8 cellular contexts compared by ENCODE assay signal in genomic region chr16:89217388-89218191, GRCh38. TPM values are rescaled to one million over a fixed set of nuclear protein-coding genes. Genes with fewer than 3 reads are reported as not detected.
DNase-seq lines count a peak whose midpoint lies in the region; ATAC-seq and TF ChIP-seq lines count a peak whose summit lies in the region.

Gene ZNF778 (plus strand): TSS chr16:89217703. CDS start chr16:89221128, 3,425 bp downstream.

- H3K36me3 ChIP-seq in PC-9 (ENCODE audit: low read depth): no peaks in the 10 kb centered on the region; the same call in 1 of the 2 replicates
- peaks cover 9 to 25% (median 22%) of the 10 kb centered on the region in 4 donors for H3K36me3 ChIP-seq in esophagus muscularis mucosa

- intact Hi-C loops in PC-9 (cut with micrococcal nuclease; ENCODE audit: unreplicated experiment): loop anchor here (2.0 to 5.0 kb wide), 2 partner anchors 290 to 647 kb away; partner anchors contain the start of gene ZC3H18
- intact Hi-C loops in esophagus muscularis mucosa (cut with DNase I): no loop called here

- H4K20me1 ChIP-seq in PC-9 (ENCODE audit: insufficient read depth): no peaks in the 10 kb centered on the region

- no peak for TF ChIP-seq CTCF in HL-60 (IDR thresholded peaks at IDR 0.05; ENCODE audit: insufficient read depth, low read length)
- no peak for TF ChIP-seq CTCF in PC-9 (conservative IDR thresholded peaks at IDR 0.05)
- peak in 2 of 3 experiments; percentile 6 to 12 for TF ChIP-seq CTCF in esophagus muscularis mucosa (IDR thresholded peaks at IDR 0.05)

- ATAC-seq in GM19438 (IDR thresholded peaks at IDR 0.05; ENCODE audit: low read depth, unreplicated experiment): peak; percentile 82

- no TSS peak for BruUV-seq in PC-9 (replicated peaks; lab: Mats Ljungman, UMichigan)

- H3K4me1 ChIP-seq in PC-9 (replicated peaks; ENCODE audit: insufficient read depth) (0 out of 2 replicates have a peak, but pooled peaks cover 5% of the 10 kb centered on the region), esophagus muscularis mucosa (peaks cover 20 to 45% (median 36%) of the 10 kb centered on the region in 4 donors)

- 0% methylated on average over 36 of the region's 91 CpGs for WGBS in esophagus muscularis mucosa

- H2AFZ ChIP-seq in PC-9: peak within 1 kb of the TSS; percentile 94

- H3K4me2 ChIP-seq in PC-9: peak within 1 kb of the TSS; percentile 95

- H3K27me3 ChIP-seq in HL-60 (ENCODE audit: insufficient read depth, poor library complexity, severe bottlenecking): no peaks in the 10 kb centered on the region
- H3K27me3 ChIP-seq in PC-9 (ENCODE audit: insufficient read depth, low read depth): no peaks in the 10 kb centered on the region
- no peaks in the 10 kb centered on the region for H3K27me3 ChIP-seq in esophagus muscularis mucosa

- DNase-seq in CMK (ENCODE audit: low read depth): peak; percentile 64
- DNase-seq in HL-60 (ENCODE audit: low read depth in 1 of 2, low spot score in 1 of 2): peak; percentile 64 to 65
- DNase-seq in PC-9: peak; percentile 75 to 77
- DNase-seq in activated T-cell treated with anti-CD3 and anti-CD28 coated beads, Interleukin-2, amount 50 U/mL, for 48 hours: peak; percentile 82 to 86
- DNase-seq in esophagus muscularis mucosa (ENCODE audit: extremely low spot score): peak; percentile 95
- DNase-seq in myocyte (ENCODE audit: low read depth): peak; percentile 87
- peak; percentile 53 for DNase-seq in stimulated activated CD8-positive, alpha-beta memory T cell treated with anti-CD3 and anti-CD28 coated beads, Interleukin-7, amount 100 ng/mL, for 24 hours (ENCODE audit: low read depth)

- POLR2A ChIA-PET in PC-9 (lab: Charles Lee; ENCODE audit: unreplicated experiment): interaction anchor here (0.6 kb wide), 2 partner anchors 347 to 433 kb away, joined by 4 to 8 read pairs; no protein-coding TSS in a partner anchor

- TF ChIP-seq EP300 in esophagus muscularis mucosa (IDR thresholded peaks at IDR 0.05): no peak

- peaks cover 15% of the 10 kb centered on the region for H3K79me2 ChIP-seq in PC-9 (ENCODE audit: low read depth)

- H3K27ac ChIP-seq in HL-60 (replicated peaks) (peak within 1 kb of the TSS; percentile 94), PC-9 (peak within 1 kb of the TSS; percentile 53), esophagus muscularis mucosa (replicated peaks in 1 of 4) (peak within 1 kb of the TSS; percentile 93 to 97 (median 95))

- peaks cover 4% of the 10 kb centered on the region; the same call in 1 of the 2 replicates for H3F3A ChIP-seq in PC-9 (ENCODE audit: insufficient read depth, low read depth)

- peak; percentile 58 for TF ChIP-seq POLR2A in esophagus muscularis mucosa (IDR thresholded peaks at IDR 0.05; ENCODE audit: low read depth)

- H3K4me3 ChIP-seq in HL-60 (replicated peaks; ENCODE audit: insufficient read depth, low read length) (peak within 1 kb of the TSS; percentile 87), PC-9 (peak within 1 kb of the TSS; percentile 84), esophagus muscularis mucosa (peak within 1 kb of the TSS; percentile 76 to 98 (median 92))

- CTCF ChIA-PET in PC-9 (lab: Charles Lee): interaction anchor here (0.6 to 0.9 kb wide), 3 partner anchors 385 to 659 kb away, joined by 4 to 14 read pairs (median 6); no protein-coding TSS in a partner anchor

- H3K9me3 ChIP-seq in PC-9 (ENCODE audit: insufficient read depth, low read depth) (no peaks in the 10 kb centered on the region), esophagus muscularis mucosa (no peaks in the 10 kb centered on the region)

- H3K9me2 ChIP-seq in PC-9 (ENCODE audit: insufficient read depth): no peaks in the 10 kb centered on the region

RNA-seq across cellular contexts. Expression of gene ZNF778, which starts in this region (rescaled TPM):
- total RNA-seq in PC-9 (2021) (9.5 and 15.7 TPM in 2 replicates), esophagus muscularis mucosa (10 to 100 TPM; 11.2 to 17.2 (median 13.9) TPM), myocyte (14.6 and 20.0 TPM in 2 replicates)
- polyA plus RNA-seq in myocyte (2012): 5.3 TPM

Comparison
In these comparisons a context has a peak if more than half of its experiments do, and no peak if none do; other contexts are left out.
1. Peak in every context shown above with its lines: DNase-seq, ATAC-seq, H3K4me3 ChIP-seq and H3K27ac ChIP-seq.
2. CTCF ChIP-seq: peak in esophagus muscularis mucosa (2 of 3); none in HL-60 (single experiment) and PC-9 (single experiment).